In the genomic region with DNA sequence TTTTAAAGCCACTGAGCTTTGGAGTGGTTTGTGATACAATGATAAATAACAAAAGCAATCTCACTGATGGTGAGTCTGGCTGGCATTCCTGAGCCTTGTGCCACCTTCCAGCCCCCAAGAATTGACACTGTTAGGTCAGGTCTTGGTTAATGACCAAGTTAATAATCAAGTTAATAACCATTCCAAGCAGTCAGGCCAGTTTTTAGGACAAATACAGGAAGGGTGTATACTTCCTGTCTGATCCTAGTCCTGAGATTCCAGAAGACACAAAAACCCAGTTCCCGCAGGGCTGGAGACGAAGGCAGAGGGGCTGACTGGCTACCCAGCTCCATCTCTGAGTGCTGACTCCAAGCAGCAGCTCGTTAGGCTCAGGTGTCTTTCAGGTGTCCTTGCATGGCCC, we compare ENCODE assay signal across 25 cellular contexts.
DNase-seq lines count a peak whose midpoint lies in the region; ATAC-seq, FAIRE-seq and TF ChIP-seq lines count a peak whose summit lies in the region.
"Had no signal": no experiment of that assay in that cellular context is flagged by ENCODE, and none has a peak within 500 bp of the region (broad histone marks: within the 10 kb centered on the region; RNA-seq: fewer than 3 reads in every experiment).

No MANE protein-coding gene starts in this region.

- no peak for FAIRE-seq in kidney (lab: Jason Lieb, UNC)
- FAIRE-seq: A549, G401.6 had no signal

- peak overlapping the region in 1 of 2 donors; percentile 3 for H3K9ac ChIP-seq in kidney (ENCODE audit: low read length in 2 of 2)
- H3K9ac ChIP-seq: BLaER1 treated with 17β-estradiol and CSF1 and Interleukin-3, amounts not matched to agents 10 nM and 100 nM had no signal

- H3K4me1 ChIP-seq in PC-9 (replicated peaks; ENCODE audit: insufficient read depth) (peaks cover 26% of the 10 kb centered on the region), kidney (ENCODE audit: control insufficient read depth in 1 of 2, insufficient read depth in 1 of 2, low read depth in 1 of 2, low read length in 2 of 2) (peaks cover 19 to 44% of the 10 kb centered on the region in 2 donors)
- no peaks in the 10 kb centered on the region for H3K4me1 ChIP-seq in naive thymus-derived CD4-positive, alpha-beta T cell (ENCODE audit: control insufficient read depth in 2 of 2, insufficient read depth in 2 of 2, low read length in 2 of 2)
- H3K4me1 ChIP-seq: A549 had no signal

- H2AFZ ChIP-seq in PC-9 = peak overlapping the region; percentile 5; the same call in 1 of the 2 replicates
- H2AFZ ChIP-seq: GM23338 had no signal

- peak overlapping the region; percentile 8; the same call in 1 of the 2 replicates for H3K4me2 ChIP-seq in PC-9
- H3K4me2 ChIP-seq: A549, GM23338 had no signal

- H3K36me3 ChIP-seq in PC-9 (ENCODE audit: low read depth) = no peaks in the 10 kb centered on the region
- no peaks in the 10 kb centered on the region for H3K36me3 ChIP-seq in kidney (ENCODE audit: control insufficient read depth in 1 of 2, insufficient read depth in 2 of 2, low read length in 2 of 2)
- no peaks in the 10 kb centered on the region for H3K36me3 ChIP-seq in naive thymus-derived CD4-positive, alpha-beta T cell (ENCODE audit: control insufficient read depth in 2 of 3, insufficient read depth in 3 of 3, low read length in 3 of 3)
- H3K36me3 ChIP-seq: BLaER1 treated with 17β-estradiol and CSF1 and Interleukin-3, amounts not matched to agents 10 nM and 100 nM; MG63 had no signal

- POLR2A ChIA-PET in PC-9 (lab: Charles Lee; ENCODE audit: unreplicated experiment) = no interaction called here
- POLR2A ChIA-PET in naive thymus-derived CD4-positive, alpha-beta T cell (lab: Charles Lee) = no interaction called here

- no peaks in the 10 kb centered on the region for H3K36me3 Mint-ChIP-seq in naive thymus-derived CD4-positive, alpha-beta T cell
- no peaks in the 10 kb centered on the region for H3K36me3 Mint-ChIP-seq in type B pancreatic cell

- no peaks in the 10 kb centered on the region for H4K20me1 ChIP-seq in PC-9 (ENCODE audit: insufficient read depth)
- H4K20me1 ChIP-seq: BLaER1 treated with 17β-estradiol and CSF1 and Interleukin-3, amounts not matched to agents 10 nM and 100 nM had no signal

- H3K79me2 ChIP-seq in PC-9 (ENCODE audit: low read depth) = no peaks in the 10 kb centered on the region

- H3K9me2 ChIP-seq in PC-9 (ENCODE audit: insufficient read depth) = no peaks in the 10 kb centered on the region

- CTCF ChIA-PET in PC-9 (lab: Charles Lee) = no interaction called here
- CTCF ChIA-PET in naive thymus-derived CD4-positive, alpha-beta T cell (lab: Charles Lee) = no interaction called here

- intact Hi-C loops in left ventricle myocardium superior (cut with micrococcal nuclease) = no loop called here
- intact Hi-C loops in Right ventricle myocardium superior (cut with DNase I) = no loop called here
- intact Hi-C loops in PC-9 (cut with micrococcal nuclease; ENCODE audit: unreplicated experiment) = no loop called here
- intact Hi-C loops in kidney (cut with DNase I) = no loop called here
- intact Hi-C loops in naive thymus-derived CD4-positive, alpha-beta T cell (cut with micrococcal nuclease) = no loop called here

- H3K9me3 ChIP-seq in PC-9 (ENCODE audit: insufficient read depth, low read depth) (no peaks in the 10 kb centered on the region), kidney (ENCODE audit: control insufficient read depth in 1 of 2, low read length in 2 of 2) (no peaks in the 10 kb centered on the region)
- H3K9me3 ChIP-seq in naive thymus-derived CD4-positive, alpha-beta T cell (ENCODE audit: control insufficient read depth in 2 of 3, low read length in 3 of 3) = no peaks in the 10 kb centered on the region
- H3K9me3 ChIP-seq: A549; BLaER1 treated with 17β-estradiol and CSF1 and Interleukin-3, amounts not matched to agents 10 nM and 100 nM; MG63 had no signal

- no peak overlapping the region for H3K27ac ChIP-seq in PC-9
- peak overlapping the region; percentile 68 to 78 for H3K27ac ChIP-seq in kidney (ENCODE audit: low read depth in 2 of 2, low read length in 2 of 2)
- H3K27ac ChIP-seq in naive thymus-derived CD4-positive, alpha-beta T cell (ENCODE audit: low read depth, low read length) = no peak overlapping the region
- H3K27ac ChIP-seq: A549; BLaER1 treated with 17β-estradiol and CSF1 and Interleukin-3, amounts not matched to agents 10 nM and 100 nM had no signal

- H3K27me3 Mint-ChIP-seq in naive thymus-derived CD4-positive, alpha-beta T cell = peaks cover 3 to 11% (median 7%) of the 10 kb centered on the region in 5 donors
- no peaks in the 10 kb centered on the region for H3K27me3 Mint-ChIP-seq in type B pancreatic cell

- H3K4me1 Mint-ChIP-seq in naive thymus-derived CD4-positive, alpha-beta T cell = peaks cover 0 to 2% (median 0%) of the 10 kb centered on the region in 7 donors
- H3K4me1 Mint-ChIP-seq in type B pancreatic cell (ENCODE audit: unreplicated experiment) = peaks cover 31% of the 10 kb centered on the region
- H3K4me1 Mint-ChIP-seq: GM23338, H9 had no signal

- TF ChIP-seq CTCF in PC-9 (conservative IDR thresholded peaks at IDR 0.05) = no peak
- TF ChIP-seq CTCF in kidney (IDR thresholded peaks at IDR 0.05; ENCODE audit: borderline replicate concordance, extremely low read depth, insufficient read depth) = no peak
- no peak for TF ChIP-seq CTCF in type B pancreatic cell (conservative IDR thresholded peaks at IDR 0.05)

- H3K9me3 Mint-ChIP-seq in naive thymus-derived CD4-positive, alpha-beta T cell = no peaks in the 10 kb centered on the region
- no peaks in the 10 kb centered on the region for H3K9me3 Mint-ChIP-seq in type B pancreatic cell
- H3K9me3 Mint-ChIP-seq: CD4-positive, alpha-beta T cell; GM23338; H9 had no signal

- ATAC-seq in left ventricle myocardium superior (peak; percentile 29), Right ventricle myocardium superior (ENCODE audit: poor library complexity) (no peak)
- no peak for ATAC-seq in naive thymus-derived CD4-positive, alpha-beta T cell
- ATAC-seq: A549, GM23338 had no signal

- no peak overlapping the region for H3K27ac Mint-ChIP-seq in naive thymus-derived CD4-positive, alpha-beta T cell
- no peak overlapping the region for H3K27ac Mint-ChIP-seq in type B pancreatic cell
- H3K27ac Mint-ChIP-seq: CD4-positive, alpha-beta T cell; GM23338; H9 had no signal

- no TSS peak for BruUV-seq in PC-9 (replicated peaks; lab: Mats Ljungman, UMichigan)

- no peak overlapping the region for H3K4me3 ChIP-seq in PC-9
- H3K4me3 ChIP-seq in kidney (ENCODE audit: low read length in 2 of 2) = no peak overlapping the region
- H3K4me3 ChIP-seq in naive thymus-derived CD4-positive, alpha-beta T cell (ENCODE audit: low read length) = no peak overlapping the region
- H3K4me3 ChIP-seq: A549; BLaER1 treated with 17β-estradiol and CSF1 and Interleukin-3, amounts not matched to agents 10 nM and 100 nM; GM23338; MG63 had no signal

- no peak for DNase-seq in left ventricle myocardium superior
- no peak for DNase-seq in Right ventricle myocardium superior
- DNase-seq in PC-9 = no peak
- no peak for DNase-seq in kidney
- DNase-seq in renal cortical epithelial cell (ENCODE audit: low read depth) = peak; percentile 80
- no peak for DNase-seq in central memory CD4-positive, alpha-beta T cell
- no peak for DNase-seq in naive thymus-derived CD4-positive, alpha-beta T cell
- DNase-seq in type B pancreatic cell (ENCODE audit: extremely low spot score, unreplicated experiment) = no peak
- DNase-seq: AML-193; CD4-positive, alpha-beta T cell; COR-L47; H9; KBM-7; MG63; NCI-H2029; NCI-H446 treated with DMSO at 0.1 percent for 48 hours; NCI-H526; NCI-H82; NK-92 treated with Interleukin-12 subunit alpha and Interleukin-12 subunit beta, amount 100 ng/mL, for 24 hours; RPMI8226; SHP77 treated with DMSO at 0.1 percent for 48 hours had no signal

- no peaks in the 10 kb centered on the region for H3K27me3 ChIP-seq in PC-9 (ENCODE audit: insufficient read depth, low read depth)
- H3K27me3 ChIP-seq in naive thymus-derived CD4-positive, alpha-beta T cell (ENCODE audit: control insufficient read depth in 2 of 2, insufficient read depth in 2 of 2, low read length in 2 of 2) = no peaks in the 10 kb centered on the region
- H3K27me3 ChIP-seq: BLaER1 treated with 17β-estradiol and CSF1 and Interleukin-3, amounts not matched to agents 10 nM and 100 nM; MG63 had no signal

- 0 out of 2 replicates have a peak, but pooled peaks cover 3% of the 10 kb centered on the region for H3F3A ChIP-seq in PC-9 (ENCODE audit: insufficient read depth, low read depth)

- H3K4me3 Mint-ChIP-seq in naive thymus-derived CD4-positive, alpha-beta T cell = no peak overlapping the region
- no peak overlapping the region for H3K4me3 Mint-ChIP-seq in type B pancreatic cell
- H3K4me3 Mint-ChIP-seq: CD4-positive, alpha-beta T cell; GM23338; H9 had no signal

Comparison
In these comparisons a context has a peak if more than half of its experiments do, and no peak if none do; other contexts are left out.
1. H3K27ac ChIP-seq: peak in kidney (2 of 2); none in PC-9 (single experiment) and naive thymus-derived CD4-positive, alpha-beta T cell (single experiment).